In the genomic region with DNA sequence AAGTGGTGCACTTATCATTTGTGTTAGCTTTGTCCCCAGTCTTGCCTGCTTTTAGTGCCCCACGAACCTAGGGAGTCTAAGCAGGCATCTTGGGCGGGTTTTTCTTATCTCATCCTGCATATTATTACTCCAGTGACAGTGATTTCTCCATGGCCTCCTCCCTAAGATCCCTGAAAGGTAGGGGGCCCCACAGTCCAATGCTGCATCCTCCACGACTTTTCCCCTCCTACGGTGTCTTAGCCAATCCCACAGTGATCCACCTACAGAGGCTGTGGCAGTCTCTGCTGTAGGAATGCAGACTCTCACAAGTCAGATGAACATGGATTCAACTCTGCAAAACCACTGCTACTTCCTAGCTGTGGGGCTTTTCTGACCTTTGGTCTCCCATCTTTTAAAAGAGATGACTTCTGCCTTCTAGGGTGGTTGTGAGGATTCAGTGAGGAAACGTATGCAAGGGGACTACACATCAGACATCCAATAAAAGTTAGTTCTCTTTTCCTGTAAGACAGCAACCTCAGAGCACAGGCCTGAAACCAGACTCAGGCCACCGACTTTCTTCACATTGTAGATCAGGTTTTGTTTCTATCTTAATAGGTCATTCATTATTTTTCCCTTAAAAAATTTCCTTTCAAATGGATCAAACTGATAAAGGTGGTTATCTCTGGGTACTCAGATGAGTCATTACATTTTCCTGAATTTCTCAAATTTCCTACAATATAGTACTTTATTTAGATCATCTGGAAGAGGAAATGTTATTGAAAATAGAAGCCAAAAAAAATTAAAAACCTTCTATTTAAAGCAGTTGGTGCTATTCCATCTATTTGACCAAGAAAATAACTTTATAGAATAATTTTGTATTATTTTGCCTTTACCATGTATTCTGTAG, we compare ENCODE assay signal across 10 cellular contexts. TPM values are rescaled to one million over a fixed set of nuclear protein-coding genes. Genes with fewer than 3 reads are reported as not detected.
DNase-seq lines count a peak whose midpoint lies in the region; ATAC-seq and TF ChIP-seq lines count a peak whose summit lies in the region.
"Had no signal": no experiment of that assay in that cellular context is flagged by ENCODE, and none has a peak within 500 bp of the region (broad histone marks: within the 10 kb centered on the region; RNA-seq: fewer than 3 reads in every experiment).

No MANE protein-coding gene starts in this region.

- no peak for DNase-seq in activated CD4-positive, alpha-beta T cell treated with anti-CD3 and anti-CD28 coated beads for 36 hours
- DNase-seq in activated CD4-positive, alpha-beta T cell treated with anti-CD3 and anti-CD28 coated beads for 1 hour, result no peak
- DNase-seq in Kasumi-1 (lab: John Stamatoyannopoulos, UW) (peak; percentile 86 to 91), adrenal gland (no peak), pons (ENCODE audit: low spot score) (peak; percentile 60), PC-9 (no peak)
- DNase-seq: MM.1S had no signal

- no peak overlapping the region for H3K27ac Mint-ChIP-seq in activated CD4-positive, alpha-beta T cell treated with anti-CD3 and anti-CD28 coated beads for 36 hours

- 55 to 62% (median 59%) methylated on average over 6 of the region's 6 CpGs for WGBS in adrenal gland, 4 donors

- H3K9me3 ChIP-seq in adrenal gland (replicated peaks in 1 of 3) (no peaks in the 10 kb centered on the region), PC-9 (ENCODE audit: insufficient read depth, low read depth) (no peaks in the 10 kb centered on the region)
- H3K9me3 ChIP-seq: A549 had no signal

- H3K36me3 ChIP-seq in adrenal gland (replicated peaks in 1 of 2) (no peaks in the 10 kb centered on the region), PC-9 (ENCODE audit: low read depth) (no peaks in the 10 kb centered on the region)

- POLR2A ChIA-PET in activated CD4-positive, alpha-beta T cell treated with anti-CD3 and anti-CD28 coated beads for 36 hours (lab: Charles Lee), result no interaction called here
- POLR2A ChIA-PET in PC-9 (lab: Charles Lee; ENCODE audit: unreplicated experiment), result no interaction called here

- no peaks in the 10 kb centered on the region for H3K9me3 Mint-ChIP-seq in activated CD4-positive, alpha-beta T cell treated with anti-CD3 and anti-CD28 coated beads for 36 hours (ENCODE audit: low read depth)

- H3K36me3 Mint-ChIP-seq in activated CD4-positive, alpha-beta T cell treated with anti-CD3 and anti-CD28 coated beads for 36 hours (ENCODE audit: low read depth), result no peaks in the 10 kb centered on the region

- H3K27ac ChIP-seq in adrenal gland (peak overlapping the region in 3 of 5 donors; percentile 6 to 81 (median 56)), PC-9 (no peak overlapping the region)
- H3K27ac ChIP-seq: A549 had no signal

- intact Hi-C loops in activated CD4-positive, alpha-beta T cell treated with anti-CD3 and anti-CD28 coated beads for 36 hours (cut with DNase I, micrococcal nuclease), result loop anchor here (5.0 kb wide), 2 partner anchors 93 to 452 kb away; a partner anchor contains a TSS
- intact Hi-C loops in adrenal gland (cut with DNase I), result no loop called here
- intact Hi-C loops in PC-9 (cut with micrococcal nuclease; ENCODE audit: unreplicated experiment), result no loop called here

- H3K79me2 ChIP-seq in PC-9 (ENCODE audit: low read depth), result no peaks in the 10 kb centered on the region

- peak; percentile 10 for ATAC-seq in activated CD4-positive, alpha-beta T cell treated with anti-CD3 and anti-CD28 coated beads for 36 hours
- no peak for ATAC-seq in HG03565 (IDR thresholded peaks at IDR 0.05; ENCODE audit: unreplicated experiment)
- ATAC-seq in GM18868 (IDR thresholded peaks at IDR 0.05; ENCODE audit: unreplicated experiment), result no peak
- ATAC-seq: A549 had no signal

- H3K4me3 ChIP-seq in adrenal gland (no peak overlapping the region), PC-9 (no peak overlapping the region)
- H3K4me3 ChIP-seq: A549 had no signal

- no TSS peak for BruUV-seq in PC-9 (replicated peaks; lab: Mats Ljungman, UMichigan)

- peaks cover 8% of the 10 kb centered on the region for H3K27me3 Mint-ChIP-seq in activated CD4-positive, alpha-beta T cell treated with anti-CD3 and anti-CD28 coated beads for 36 hours

- no peak for TF ChIP-seq POLR2A in adrenal gland (IDR thresholded peaks at IDR 0.05)

- no peaks in the 10 kb centered on the region for H4K20me1 ChIP-seq in PC-9 (ENCODE audit: insufficient read depth)

- H3F3A ChIP-seq in PC-9 (ENCODE audit: insufficient read depth, low read depth), result no peaks in the 10 kb centered on the region

- no peaks in the 10 kb centered on the region for H3K9me2 ChIP-seq in PC-9 (ENCODE audit: insufficient read depth)

- H3K4me3 Mint-ChIP-seq in activated CD4-positive, alpha-beta T cell treated with anti-CD3 and anti-CD28 coated beads for 36 hours, result no peak overlapping the region

- H3K4me1 Mint-ChIP-seq in activated CD4-positive, alpha-beta T cell treated with anti-CD3 and anti-CD28 coated beads for 36 hours, result peaks cover 29% of the 10 kb centered on the region

- CTCF ChIA-PET in activated CD4-positive, alpha-beta T cell treated with anti-CD3 and anti-CD28 coated beads for 36 hours (lab: Charles Lee), result no interaction called here
- CTCF ChIA-PET in PC-9 (lab: Charles Lee), result no interaction called here

- H3K27me3 ChIP-seq in adrenal gland (no peaks in the 10 kb centered on the region), PC-9 (ENCODE audit: insufficient read depth, low read depth) (no peaks in the 10 kb centered on the region)

- H3K4me1 ChIP-seq in adrenal gland (replicated peaks in 1 of 2), result peaks cover 5 to 37% of the 10 kb centered on the region in 2 donors
- H3K4me1 ChIP-seq in PC-9 (replicated peaks; ENCODE audit: insufficient read depth), result peaks cover 12% of the 10 kb centered on the region; the same call in 1 of the 2 replicates
- H3K4me1 ChIP-seq: A549 had no signal

- H3K4me2 ChIP-seq in PC-9, result no peak overlapping the region
- H3K4me2 ChIP-seq: A549 had no signal

- TF ChIP-seq CTCF in adrenal gland (IDR thresholded peaks at IDR 0.05) (no peak), PC-9 (conservative IDR thresholded peaks at IDR 0.05) (no peak)

- no peak overlapping the region for H2AFZ ChIP-seq in PC-9

RNA-seq across cellular contexts. Expression of a gene that starts 23.2 kb away (rescaled TPM):
- under 1 TPM; 0.09 to 0.11 TPM for total RNA-seq in activated CD4-positive, alpha-beta T cell treated with anti-CD3 and anti-CD28 coated beads for 36 hours
- 1 to 10 TPM in 6 of 8 donors, under 1 TPM in 1, not detected in 1; 0.91 to 5.6 (median 2.7) TPM for total RNA-seq in adrenal gland
- under 1 TPM; 0.32 to 0.62 (median 0.34) TPM for polyA plus RNA-seq in adrenal gland
- total RNA-seq in PC-9 (2021), result 4.2 and 5.1 TPM in 2 replicates
- polyA plus RNA-seq: A549 had no signal

RNA-seq across cellular contexts. Expression of a gene that starts 56.3 kb away (rescaled TPM):
- under 1 TPM; 0.09 to 0.25 TPM for total RNA-seq in activated CD4-positive, alpha-beta T cell treated with anti-CD3 and anti-CD28 coated beads for 36 hours
- 10 to 100 TPM in 5 of 8 donors, 1 to 10 TPM in 3; 3.7 to 23.3 (median 12.9) TPM for total RNA-seq in adrenal gland
- polyA plus RNA-seq in adrenal gland, result 1 to 10 TPM; 4.5 to 5.3 (median 5.1) TPM
- total RNA-seq in PC-9 (2021), result not detected in 2 replicates

Comparison
In these comparisons a context has a peak if more than half of its experiments do, and no peak if none do; other contexts are left out.
1. DNase-seq: peak in Kasumi-1 (2 of 2) and pons (single experiment); none in activated CD4-positive, alpha-beta T cell treated with anti-CD3 and anti-CD28 coated beads for 36 hours (single experiment), activated CD4-positive, alpha-beta T cell treated with anti-CD3 and anti-CD28 coated beads for 1 hour (single experiment), adrenal gland (0 of 7) and PC-9 (0 of 2).
2. intact Hi-C loops: an anchor here in activated CD4-positive, alpha-beta T cell treated with anti-CD3 and anti-CD28 coated beads for 36 hours (5.0 kb wide); none called in adrenal gland and PC-9.